ENCODE assay signal across 14 cellular contexts in genomic region chr17:73017653-73018052, GRCh38.
A peak's percentile ranks its signal among the peaks of the same experiment; 100 is the strongest.
DNase-seq lines count a peak whose midpoint lies in the region; ATAC-seq and TF ChIP-seq lines count a peak whose summit lies in the region.
"Had no signal": no experiment of that assay in that cellular context is flagged by ENCODE, and none has a peak within 500 bp of the region (broad histone marks: within the 10 kb centered on the region; RNA-seq: fewer than 3 reads in every experiment).

No MANE protein-coding gene starts in this region.

- ATAC-seq in HG03095 (IDR thresholded peaks at IDR 0.05; ENCODE audit: unreplicated experiment), result no peak
- ATAC-seq: heart left ventricle had no signal

- no peak overlapping the region for H3K4me3 ChIP-seq in AG04449 (ENCODE audit: low read depth, low read length)
- H3K4me3 ChIP-seq: heart left ventricle, vagina had no signal

- no peak for TF ChIP-seq CTCF in AG04449 (IDR thresholded peaks at IDR 0.05; ENCODE audit: insufficient read depth, low read length, missing control alignments)

- POLR2A ChIA-PET in AG04449 (lab: Yijun Ruan, JAX), result interaction anchor here (1.0 kb wide), 1 partner anchor 9 kb away, joined by 5 read pairs; no protein-coding TSS in a partner anchor

- DNase-seq in AG04449 (ENCODE audit: low read depth, low spot score), result peak; percentile 64
- peak; percentile 72 for DNase-seq in HS-5 (ENCODE audit: low read depth)
- DNase-seq in astrocyte of the hippocampus (ENCODE audit: low read depth, low spot score), result peak; percentile 28
- peak; percentile 66 for DNase-seq in hepatic stellate cell (ENCODE audit: low spot score)
- no peak for DNase-seq in NCI-H510A (lab: John Stamatoyannopoulos, UW)
- DNase-seq in activated CD4-positive, alpha-beta T cell treated with anti-CD3 and anti-CD28 coated beads, Interleukin-2, amount 50 U/mL, for 1 hour, result no peak
- DNase-seq in activated T-cell treated with anti-CD3 and anti-CD28 coated beads, Interleukin-2, amount 50 U/mL, for 48 hours, result no peak
- DNase-seq: AML-193, heart left ventricle, NCI-H2081, NCI-H526 treated with DMSO at 0.1 percent for 48 hours, OCI-M1 had no signal

- CTCF ChIA-PET in AG04449 (lab: Yijun Ruan, JAX), result interaction anchor here (0.7 to 6.2 kb wide), 4 partner anchors 31 to 461 kb away, joined by 3 to 36 read pairs (median 4); no protein-coding TSS in a partner anchor

Comparison
In these comparisons a context has a peak if more than half of its experiments do, and no peak if none do; other contexts are left out.
1. DNase-seq: peak in AG04449 (single experiment), HS-5 (single experiment), astrocyte of the hippocampus (single experiment) and hepatic stellate cell (single experiment); none in NCI-H510A (single experiment), activated CD4-positive, alpha-beta T cell treated with anti-CD3 and anti-CD28 coated beads, Interleukin-2, amount 50 U/mL, for 1 hour (single experiment) and activated T-cell treated with anti-CD3 and anti-CD28 coated beads, Interleukin-2, amount 50 U/mL, for 48 hours (0 of 2).